In the genomic region with DNA sequence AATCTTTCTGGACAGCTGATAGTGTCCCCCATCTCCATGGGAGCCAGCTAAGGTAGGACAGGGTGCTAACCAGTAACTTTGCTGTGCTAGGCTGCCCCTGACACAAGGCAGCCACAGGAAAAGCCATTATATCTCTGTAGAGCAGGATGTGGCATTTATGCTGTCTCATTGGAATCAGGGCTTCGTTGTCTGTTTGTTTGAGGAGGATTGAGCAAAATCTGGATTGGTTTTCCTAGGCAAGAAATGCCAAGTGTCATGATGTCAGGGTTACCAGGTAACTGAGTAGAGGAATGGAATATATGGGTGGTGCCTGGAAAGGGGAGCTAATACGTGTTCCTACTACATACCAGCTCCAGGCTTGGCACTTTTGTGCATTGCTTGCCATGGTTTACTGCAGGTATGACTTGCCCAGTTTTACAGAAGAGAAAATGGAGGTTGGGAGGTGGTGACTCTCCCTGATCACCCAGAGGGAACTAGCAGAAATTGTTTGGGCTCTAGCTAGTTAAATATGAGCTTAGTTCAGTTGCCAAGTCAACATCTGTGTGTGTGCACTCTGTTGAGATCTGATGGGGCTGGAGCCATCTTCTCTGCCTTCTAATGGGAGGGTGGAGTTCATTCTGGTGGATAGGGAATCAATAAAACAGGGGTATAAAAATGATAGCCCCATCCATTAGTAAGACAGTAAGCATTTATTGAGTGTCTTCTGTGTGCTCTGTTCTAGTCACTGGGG, we compare ENCODE assay signal across 17 cellular contexts. TPM values are rescaled to one million over a fixed set of nuclear protein-coding genes. Genes with fewer than 3 reads are reported as not detected.
DNase-seq lines count a peak whose midpoint lies in the region; ATAC-seq lines count a peak whose summit lies in the region.
"Had no signal": no experiment of that assay in that cellular context is flagged by ENCODE, and none has a peak within 500 bp of the region (broad histone marks: within the 10 kb centered on the region; RNA-seq: fewer than 3 reads in every experiment).

No MANE protein-coding gene starts in this region.

- H3K4me3 Mint-ChIP-seq in activated naive CD8-positive, alpha-beta T cell treated with anti-CD3 and anti-CD28 coated beads, Interleukin-2, amount 10 ng/mL, durations not matched to agents 7 days and 5 days, result no peak overlapping the region
- H3K4me3 Mint-ChIP-seq in activated naive CD8-positive, alpha-beta T cell treated with anti-CD3 and anti-CD28 coated beads for 36 hours, result no peak overlapping the region
- no peak overlapping the region for H3K4me3 Mint-ChIP-seq in stimulated activated effector memory CD8-positive, alpha-beta T cell treated with anti-CD3 and anti-CD28 coated beads, Interleukin-12 subunit alpha, Interleukin-12 subunit beta, amount 100 ng/mL, for 72 hours
- no peak overlapping the region for H3K4me3 Mint-ChIP-seq in activated T-cell treated with anti-CD3 and anti-CD28 coated beads, Interleukin-2, amount 50 U/mL, for 4 hours
- H3K4me3 Mint-ChIP-seq: CD8-positive, alpha-beta T cell had no signal

- H3K27ac ChIP-seq in cingulate gyrus (ENCODE audit: low read depth, low read length), result peak overlapping the region; percentile 71
- H3K27ac ChIP-seq: Peyer's patch had no signal

- H3K4me1 Mint-ChIP-seq in activated naive CD8-positive, alpha-beta T cell treated with anti-CD3 and anti-CD28 coated beads, Interleukin-2, amount 10 ng/mL, durations not matched to agents 7 days and 5 days, result peaks cover 27% of the 10 kb centered on the region
- peaks cover 5% of the 10 kb centered on the region for H3K4me1 Mint-ChIP-seq in activated naive CD8-positive, alpha-beta T cell treated with anti-CD3 and anti-CD28 coated beads for 36 hours
- H3K4me1 Mint-ChIP-seq in stimulated activated effector memory CD8-positive, alpha-beta T cell treated with anti-CD3 and anti-CD28 coated beads, Interleukin-12 subunit alpha, Interleukin-12 subunit beta, amount 100 ng/mL, for 72 hours, result peaks cover 33% of the 10 kb centered on the region
- H3K4me1 Mint-ChIP-seq in activated T-cell treated with anti-CD3 and anti-CD28 coated beads, Interleukin-2, amount 50 U/mL, for 4 hours (ENCODE audit: low read depth), result peaks cover 34% of the 10 kb centered on the region

- no peak for DNase-seq in activated naive CD8-positive, alpha-beta T cell treated with anti-CD3 and anti-CD28 coated beads, Interleukin-2, amount 10 ng/mL, durations not matched to agents 7 days and 5 days
- no peak for DNase-seq in activated naive CD8-positive, alpha-beta T cell treated with anti-CD3 and anti-CD28 coated beads for 36 hours
- DNase-seq in NCI-H1694 treated with DMSO at 0.1 percent for 48 hours (lab: John Stamatoyannopoulos, UW) (peak; percentile 35), SHP77 treated with DMSO at 0.1 percent for 48 hours (lab: John Stamatoyannopoulos, UW) (no peak)
- no peak for DNase-seq in stimulated activated effector memory CD8-positive, alpha-beta T cell treated with anti-CD3 and anti-CD28 coated beads, Interleukin-12 subunit alpha, Interleukin-12 subunit beta, amount 100 ng/mL, for 72 hours (ENCODE audit: low spot score in 2 of 2)
- no peak for DNase-seq in activated T-cell treated with anti-CD3 and anti-CD28 coated beads, Interleukin-2, amount 50 U/mL, for 4 hours
- DNase-seq in activated T-cell treated with anti-CD3 and anti-CD28 coated beads, Interleukin-2, amount 50 U/mL, for 48 hours, result no peak
- DNase-seq: ACHN; CD8-positive, alpha-beta T cell; H7; NCI-H1436; NCI-H2081 treated with DMSO at 0.1 percent for 48 hours; NCI-H226; NCI-H526 treated with DMSO at 0.1 percent for 48 hours; Peyer's patch; Right ventricle myocardium superior had no signal

- POLR2A ChIA-PET in activated naive CD8-positive, alpha-beta T cell treated with anti-CD3 and anti-CD28 coated beads, Interleukin-2, amount 10 ng/mL, durations not matched to agents 7 days and 5 days (lab: Charles Lee), result no interaction called here

- no peaks in the 10 kb centered on the region for H3K9me3 Mint-ChIP-seq in activated naive CD8-positive, alpha-beta T cell treated with anti-CD3 and anti-CD28 coated beads, Interleukin-2, amount 10 ng/mL, durations not matched to agents 7 days and 5 days
- H3K9me3 Mint-ChIP-seq in activated naive CD8-positive, alpha-beta T cell treated with anti-CD3 and anti-CD28 coated beads for 36 hours, result no peaks in the 10 kb centered on the region
- H3K9me3 Mint-ChIP-seq in stimulated activated effector memory CD8-positive, alpha-beta T cell treated with anti-CD3 and anti-CD28 coated beads, Interleukin-12 subunit alpha, Interleukin-12 subunit beta, amount 100 ng/mL, for 72 hours, result no peaks in the 10 kb centered on the region
- H3K9me3 Mint-ChIP-seq in activated T-cell treated with anti-CD3 and anti-CD28 coated beads, Interleukin-2, amount 50 U/mL, for 4 hours, result no peaks in the 10 kb centered on the region
- H3K9me3 Mint-ChIP-seq: CD8-positive, alpha-beta T cell had no signal

- peak overlapping the region; percentile 63 for H3K27ac Mint-ChIP-seq in activated naive CD8-positive, alpha-beta T cell treated with anti-CD3 and anti-CD28 coated beads, Interleukin-2, amount 10 ng/mL, durations not matched to agents 7 days and 5 days
- no peak overlapping the region for H3K27ac Mint-ChIP-seq in activated naive CD8-positive, alpha-beta T cell treated with anti-CD3 and anti-CD28 coated beads for 36 hours
- peak overlapping the region; percentile 10 for H3K27ac Mint-ChIP-seq in stimulated activated effector memory CD8-positive, alpha-beta T cell treated with anti-CD3 and anti-CD28 coated beads, Interleukin-12 subunit alpha, Interleukin-12 subunit beta, amount 100 ng/mL, for 72 hours
- H3K27ac Mint-ChIP-seq: CD8-positive, alpha-beta T cell had no signal

- peaks cover 1% of the 10 kb centered on the region for H3K36me3 Mint-ChIP-seq in activated naive CD8-positive, alpha-beta T cell treated with anti-CD3 and anti-CD28 coated beads, Interleukin-2, amount 10 ng/mL, durations not matched to agents 7 days and 5 days
- no peaks in the 10 kb centered on the region for H3K36me3 Mint-ChIP-seq in activated naive CD8-positive, alpha-beta T cell treated with anti-CD3 and anti-CD28 coated beads for 36 hours
- no peaks in the 10 kb centered on the region for H3K36me3 Mint-ChIP-seq in stimulated activated effector memory CD8-positive, alpha-beta T cell treated with anti-CD3 and anti-CD28 coated beads, Interleukin-12 subunit alpha, Interleukin-12 subunit beta, amount 100 ng/mL, for 72 hours
- H3K36me3 Mint-ChIP-seq in activated T-cell treated with anti-CD3 and anti-CD28 coated beads, Interleukin-2, amount 50 U/mL, for 4 hours (ENCODE audit: insufficient read depth), result no peaks in the 10 kb centered on the region
- H3K36me3 Mint-ChIP-seq: CD8-positive, alpha-beta T cell had no signal

- peak; percentile 70 for ATAC-seq in activated naive CD8-positive, alpha-beta T cell treated with anti-CD3 and anti-CD28 coated beads, Interleukin-2, amount 10 ng/mL, durations not matched to agents 7 days and 5 days (ENCODE audit: low read depth)
- no peak for ATAC-seq in stimulated activated effector memory CD8-positive, alpha-beta T cell treated with anti-CD3 and anti-CD28 coated beads, Interleukin-12 subunit alpha, Interleukin-12 subunit beta, amount 100 ng/mL, for 72 hours
- ATAC-seq in activated T-cell treated with anti-CD3 and anti-CD28 coated beads, Interleukin-2, amount 50 U/mL, for 4 hours, result no peak
- ATAC-seq: CD8-positive, alpha-beta T cell had no signal

- peaks cover 14% of the 10 kb centered on the region for H3K27me3 Mint-ChIP-seq in activated naive CD8-positive, alpha-beta T cell treated with anti-CD3 and anti-CD28 coated beads, Interleukin-2, amount 10 ng/mL, durations not matched to agents 7 days and 5 days
- no peaks in the 10 kb centered on the region for H3K27me3 Mint-ChIP-seq in activated naive CD8-positive, alpha-beta T cell treated with anti-CD3 and anti-CD28 coated beads for 36 hours
- no peaks in the 10 kb centered on the region for H3K27me3 Mint-ChIP-seq in activated T-cell treated with anti-CD3 and anti-CD28 coated beads, Interleukin-2, amount 50 U/mL, for 4 hours (ENCODE audit: low read depth)

RNA-seq across cellular contexts. Expression of gene GNAO1, which starts 33.9 kb away (rescaled TPM):
- 1 to 10 TPM; 5.7 to 6.7 TPM for total RNA-seq in activated naive CD8-positive, alpha-beta T cell treated with anti-CD3 and anti-CD28 coated beads, Interleukin-2, amount 10 ng/mL, durations not matched to agents 7 days and 5 days
- total RNA-seq in activated naive CD8-positive, alpha-beta T cell treated with anti-CD3 and anti-CD28 coated beads for 36 hours, result 1 to 10 TPM in 1 of 2 experiments, under 1 TPM in 1; 0.96 to 1.5 TPM
- total RNA-seq in activated T-cell treated with anti-CD3 and anti-CD28 coated beads, Interleukin-2, amount 50 U/mL, for 4 hours, result 1 to 10 TPM; 1.3 to 2.5 (median 2.1) TPM
